In genomic region chr7:45923290-45923689, GRCh38 we compare ENCODE assay signal across 8 cellular contexts. TPM values are rescaled to one million over a fixed set of nuclear protein-coding genes. Genes with fewer than 3 reads are reported as not detected.
A peak's percentile ranks its signal among the peaks of the same experiment; 100 is the strongest.
DNase-seq lines count a peak whose midpoint lies in the region; ATAC-seq, FAIRE-seq and TF ChIP-seq lines count a peak whose summit lies in the region.

No MANE protein-coding gene starts in this region.

- ATAC-seq in HepG2: peak; percentile 72

- CTCF ChIA-PET in HepG2 (lab: Yijun Ruan, JAX; ENCODE audit: low intra/inter-chr PET ratio, low total read pairs): interaction anchor here (1.6 to 2.9 kb wide), 5 partner anchors 16 to 1257 kb away, joined by 3 to 52 read pairs (median 6); no protein-coding TSS in a partner anchor

- H3K27me3 ChIP-seq in HepG2 (ENCODE audit: control insufficient read depth in 1 of 2, insufficient read depth in 2 of 2, low read length in 2 of 2): peaks cover 7 to 48% of the 10 kb centered on the region in 2 experiments; a peak in 4 of 5 replicates

- peak; percentile 73 for TF ChIP-seq RAD21 in HepG2 (CRISPR knock-in tag; IDR thresholded peaks at IDR 0.05)

- no peak overlapping the region for H3K9ac ChIP-seq in HepG2 (ENCODE audit: insufficient read depth, low read depth, low read length)

- no peak overlapping the region for H3K4me2 ChIP-seq in HepG2 (ENCODE audit: low read depth, low read length)

- 11% methylated on average over 9 of the region's 9 CpGs for WGBS in HepG2 (ENCODE audit: low lambda C conversion rate)

- H3K9me3 ChIP-seq in HepG2 (ENCODE audit: low read length): no peaks in the 10 kb centered on the region

- H3K4me3 ChIP-seq in HepG2 (replicated peaks in 1 of 3; ENCODE audit: insufficient read depth in 1 of 3, low read depth in 2 of 3, low read length in 3 of 3): no peak overlapping the region

- intact Hi-C loops in HepG2 (cut with micrococcal nuclease; ENCODE audit: unreplicated experiment): loop anchor here (1.0 to 10.0 kb wide), 6 partner anchors 182 to 1258 kb away; no protein-coding TSS in a partner anchor

- in situ Hi-C loops in GM13977 (cut with MboI; ENCODE audit: low pct_unique_long_range_greater_than_20kb, low sequenced_read_pairs, unreplicated experiment) (loop anchor here (25.0 kb wide), 1 partner anchor 1264 kb away; no protein-coding TSS in a partner anchor), HepG2 (cut with HindIII; ENCODE audit: extremely low pct_ligation_motif_present, low pct_unique_long_range_greater_than_20kb) (loop anchor here (5.0 kb wide), 2 partner anchors 429 to 1164 kb away; no protein-coding TSS in a partner anchor)

- no peak overlapping the region for H3K27ac ChIP-seq in HepG2 (ENCODE audit: extremely low read length, insufficient read depth, low read length)

- no peak for TF ChIP-seq POLR2A in HepG2 (IDR thresholded peaks at IDR 0.05; ENCODE audit: insufficient read depth in 1 of 2, low read depth in 2 of 2, low read length in 2 of 2)

- H2AFZ ChIP-seq in HepG2 (ENCODE audit: low read length): no peak overlapping the region

- no peaks in the 10 kb centered on the region for H3K36me3 ChIP-seq in HepG2 (replicated peaks in 1 of 2; ENCODE audit: control insufficient read depth in 1 of 2, insufficient read depth in 2 of 2, low read length in 2 of 2)

- TF ChIP-seq EP300 in HepG2 (IDR thresholded peaks at IDR 0.05; ENCODE audit: low read depth in 2 of 2, low read length in 2 of 2) (no peak), HepG2 (CRISPR knock-in tag; IDR thresholded peaks at IDR 0.05; ENCODE audit: borderline replicate concordance) (no peak)

- POLR2A ChIA-PET in HepG2 (lab: Yijun Ruan, JAX): no interaction called here

- DNase-seq in AG08395 (ENCODE audit: low spot score) (peak; percentile 67), GM13977 (ENCODE audit: low spot score) (peak; percentile 58), NCI-H146 (lab: John Stamatoyannopoulos, UW) (peak; percentile 24), UCSD-AML1 (lab: John Stamatoyannopoulos, UW; ENCODE audit: unreplicated experiment) (peak; percentile 36), dermis blood vessel endothelial cell (peak; percentile 86), HepG2 (ENCODE audit: low spot score) (peak; percentile 23)
- DNase-seq in stimulated activated CD8-positive, alpha-beta memory T cell treated with anti-CD3 and anti-CD28 coated beads, Interleukin-2, amount 100 ng/mL, for 48 hours (ENCODE audit: low read depth in 2 of 2): peak; percentile 46 to 63
- DNase-seq in effector CD8-positive, alpha-beta T cell (lab: John Stamatoyannopoulos, UW): no peak

- FAIRE-seq in HepG2 (lab: Jason Lieb, UNC): no peak

- peak; percentile 90 for TF ChIP-seq CTCF in GM13977 (IDR thresholded peaks at IDR 0.05; ENCODE audit: extremely low read depth, insufficient read depth, missing control alignments)
- peak; percentile 86 for TF ChIP-seq CTCF in HepG2 (CRISPR knock-in tag; IDR thresholded peaks at IDR 0.05)

- peaks cover 20% of the 10 kb centered on the region; the same call in 1 of the 2 replicates for H3K4me1 ChIP-seq in HepG2 (ENCODE audit: insufficient read depth, low read length)

- no peaks in the 10 kb centered on the region for H3K79me2 ChIP-seq in HepG2 (ENCODE audit: insufficient read depth, low read length)

- H4K20me1 ChIP-seq in HepG2 (ENCODE audit: insufficient read depth, low read length): peaks cover 5% of the 10 kb centered on the region; the same call in 1 of the 2 replicates

- no TSS peak for BruUV-seq in HepG2 (replicated peaks; lab: Mats Ljungman, UMichigan)

TF ChIP-seq in HepG2, 621 proteins besides CTCF, POLR2A, EP300 and RAD21 (continues in another document):
- TF ChIP-seq SALL1 (CRISPR knock-in tag; IDR thresholded peaks at IDR 0.05): 0 out of 2 replicates have a peak, but pooled peaks have one; percentile 22
- TF ChIP-seq TRIM24 (CRISPR knock-in tag; IDR thresholded peaks at IDR 0.05): 0 out of 2 replicates have a peak, but pooled peaks have one; percentile 5
- peak; percentile 67 for TF ChIP-seq SMC3 (IDR thresholded peaks at IDR 0.05; ENCODE audit: low read length)
- TF ChIP-seq STAG1 (CRISPR knock-in tag; IDR thresholded peaks at IDR 0.05): peak; percentile 92

RNA-seq across cellular contexts. Expression of gene IGFBP3, which starts 2.2 kb away (rescaled TPM):
- total RNA-seq in dermis blood vessel endothelial cell (4.8 and 18.0 TPM in 2 replicates), HepG2 (2016; rRNA removed; fragmentation: Illumina TruSeq; extraction: Trizol) (not detected in 2 replicates)
- total RNA-seq in HepG2 (2016; cell fraction: cytosol; rRNA removed; fragmentation: Illumina TruSeq; extraction: Trizol; ENCODE audit: low read depth): not detected in 2 replicates
- 0.04 TPM in 1 of 2 replicates, not detected in the other for total RNA-seq in HepG2 (2016; cell fraction: insoluble cytoplasmic fraction; rRNA removed; fragmentation: Illumina TruSeq; extraction: Trizol)
- total RNA-seq in HepG2 (2016; cell fraction: membrane; rRNA removed; fragmentation: Illumina TruSeq; extraction: Trizol): not detected in 2 replicates
- not detected in 2 replicates for total RNA-seq in HepG2 (2016; cell fraction: nucleus; rRNA removed; fragmentation: Illumina TruSeq; extraction: Trizol)
- 57.5 and 91.8 TPM in 2 replicates for polyA plus RNA-seq in HepG2 (2011; rRNA removed)
- 49.1 and 87.6 TPM in 2 replicates for polyA plus RNA-seq in HepG2 (2011; cell fraction: cytosol; rRNA removed)
- 42.3 and 57.8 TPM in 2 replicates for polyA plus RNA-seq in HepG2 (2011; cell fraction: nucleus; rRNA removed)
- polyA plus RNA-seq in HepG2 (2012): 261 and 275 TPM in 2 replicates
- polyA plus RNA-seq in HepG2 (2016; cell fraction: cytosol; fragmentation: Illumina TruSeq; extraction: Trizol; ENCODE audit: low read depth): not detected in 2 replicates
- polyA plus RNA-seq in HepG2 (2016; cell fraction: insoluble cytoplasmic fraction; fragmentation: Illumina TruSeq; extraction: Trizol; ENCODE audit: low read depth): 0.15 TPM in 1 of 2 replicates, not detected in the other
- not detected in 2 replicates for polyA plus RNA-seq in HepG2 (2016; cell fraction: membrane; fragmentation: Illumina TruSeq; extraction: Trizol; ENCODE audit: low read depth)
- 0.41 TPM in 1 of 2 replicates, not detected in the other for polyA plus RNA-seq in HepG2 (2016; cell fraction: nucleus; fragmentation: Illumina TruSeq; extraction: Trizol; ENCODE audit: insufficient read depth, low read depth)
- polyA minus RNA-seq in HepG2 (2011; rRNA and poly(A)+ RNA removed; ENCODE audit: low replicate concordance): 32.4 and 48.2 TPM in 2 replicates
- polyA minus RNA-seq in HepG2 (2011; cell fraction: cytosol; rRNA and poly(A)+ RNA removed): 28.6 and 53.0 TPM in 2 replicates
- polyA minus RNA-seq in HepG2 (2011; cell fraction: nucleus; rRNA and poly(A)+ RNA removed): 15.1 and 33.7 TPM in 2 replicates

RNA-seq across cellular contexts. Expression of gene IGFBP1, which starts 35.0 kb away (rescaled TPM):
- total RNA-seq in dermis blood vessel endothelial cell: 0.34 and 0.47 TPM in 2 replicates
- 2.8 and 5.4 TPM in 2 replicates for total RNA-seq in HepG2 (2016; rRNA removed; fragmentation: Illumina TruSeq; extraction: Trizol)
- 1.7 and 1.8 TPM in 2 replicates for total RNA-seq in HepG2 (2016; cell fraction: cytosol; rRNA removed; fragmentation: Illumina TruSeq; extraction: Trizol; ENCODE audit: low read depth)
- total RNA-seq in HepG2 (2016; cell fraction: insoluble cytoplasmic fraction; rRNA removed; fragmentation: Illumina TruSeq; extraction: Trizol): 2.3 and 4.6 TPM in 2 replicates
- total RNA-seq in HepG2 (2016; cell fraction: membrane; rRNA removed; fragmentation: Illumina TruSeq; extraction: Trizol): 2.0 and 3.0 TPM in 2 replicates
- total RNA-seq in HepG2 (2016; cell fraction: nucleus; rRNA removed; fragmentation: Illumina TruSeq; extraction: Trizol): 5.6 and 6.7 TPM in 2 replicates
- 885 and 989 TPM in 2 replicates for polyA plus RNA-seq in HepG2 (2011; rRNA removed)
- 891 and 942 TPM in 2 replicates for polyA plus RNA-seq in HepG2 (2011; cell fraction: cytosol; rRNA removed)
- polyA plus RNA-seq in HepG2 (2011; cell fraction: nucleus; rRNA removed): 894 and 1,114 TPM in 2 replicates
- polyA plus RNA-seq in HepG2 (2012): 2,786 and 3,532 TPM in 2 replicates
- polyA plus RNA-seq in HepG2 (2016; cell fraction: cytosol; fragmentation: Illumina TruSeq; extraction: Trizol; ENCODE audit: low read depth): 2.6 and 3.7 TPM in 2 replicates
- polyA plus RNA-seq in HepG2 (2016; cell fraction: insoluble cytoplasmic fraction; fragmentation: Illumina TruSeq; extraction: Trizol; ENCODE audit: low read depth): 3.0 and 3.5 TPM in 2 replicates
- polyA plus RNA-seq in HepG2 (2016; cell fraction: membrane; fragmentation: Illumina TruSeq; extraction: Trizol; ENCODE audit: low read depth): 3.3 and 3.5 TPM in 2 replicates
- polyA plus RNA-seq in HepG2 (2016; cell fraction: nucleus; fragmentation: Illumina TruSeq; extraction: Trizol; ENCODE audit: insufficient read depth, low read depth): 15.4 and 16.5 TPM in 2 replicates
- polyA minus RNA-seq in HepG2 (2011; rRNA and poly(A)+ RNA removed; ENCODE audit: low replicate concordance): 0.12 and 335 TPM in 2 replicates
- polyA minus RNA-seq in HepG2 (2011; cell fraction: cytosol; rRNA and poly(A)+ RNA removed): 850 and 1,063 TPM in 2 replicates
- 152 and 215 TPM in 2 replicates for polyA minus RNA-seq in HepG2 (2011; cell fraction: nucleus; rRNA and poly(A)+ RNA removed)

RNA-seq across cellular contexts. Expression of gene CCDC201, which starts 50.4 kb away (rescaled TPM):
- total RNA-seq in dermis blood vessel endothelial cell: not detected in 2 replicates
- total RNA-seq in HepG2 (2016; rRNA removed; fragmentation: Illumina TruSeq; extraction: Trizol): not detected in 2 replicates
- not detected in 2 replicates for total RNA-seq in HepG2 (2016; cell fraction: cytosol; rRNA removed; fragmentation: Illumina TruSeq; extraction: Trizol; ENCODE audit: low read depth)
- not detected in 2 replicates for total RNA-seq in HepG2 (2016; cell fraction: insoluble cytoplasmic fraction; rRNA removed; fragmentation: Illumina TruSeq; extraction: Trizol)
- not detected in 2 replicates for total RNA-seq in HepG2 (2016; cell fraction: membrane; rRNA removed; fragmentation: Illumina TruSeq; extraction: Trizol)
- total RNA-seq in HepG2 (2016; cell fraction: nucleus; rRNA removed; fragmentation: Illumina TruSeq; extraction: Trizol): not detected in 2 replicates
- polyA plus RNA-seq in HepG2 (2011; rRNA removed): 0.92 and 2.3 TPM in 2 replicates
- 0.56 and 1.3 TPM in 2 replicates for polyA plus RNA-seq in HepG2 (2011; cell fraction: cytosol; rRNA removed)
- 0.79 and 1.6 TPM in 2 replicates for polyA plus RNA-seq in HepG2 (2011; cell fraction: nucleus; rRNA removed)
- polyA plus RNA-seq in HepG2 (2012): 1.8 and 2.3 TPM in 2 replicates
- polyA plus RNA-seq in HepG2 (2016; cell fraction: cytosol; fragmentation: Illumina TruSeq; extraction: Trizol; ENCODE audit: low read depth): not detected in 2 replicates
- not detected in 2 replicates for polyA plus RNA-seq in HepG2 (2016; cell fraction: insoluble cytoplasmic fraction; fragmentation: Illumina TruSeq; extraction: Trizol; ENCODE audit: low read depth)
- not detected in 2 replicates for polyA plus RNA-seq in HepG2 (2016; cell fraction: membrane; fragmentation: Illumina TruSeq; extraction: Trizol; ENCODE audit: low read depth)
- polyA plus RNA-seq in HepG2 (2016; cell fraction: nucleus; fragmentation: Illumina TruSeq; extraction: Trizol; ENCODE audit: insufficient read depth, low read depth): not detected in 2 replicates
- polyA minus RNA-seq in HepG2 (2011; rRNA and poly(A)+ RNA removed; ENCODE audit: low replicate concordance): 0.34 TPM in 1 of 2 replicates, not detected in the other
- polyA minus RNA-seq in HepG2 (2011; cell fraction: cytosol; rRNA and poly(A)+ RNA removed): 0.35 and 0.59 TPM in 2 replicates
- 0.26 and 0.75 TPM in 2 replicates for polyA minus RNA-seq in HepG2 (2011; cell fraction: nucleus; rRNA and poly(A)+ RNA removed)
